8 cellular contexts compared by ENCODE assay signal in genomic region chr10:46285300-46285699, GRCh38. TPM values are rescaled to one million over a fixed set of nuclear protein-coding genes. Genes with fewer than 3 reads are reported as not detected.
DNase-seq lines count a peak whose midpoint lies in the region; ATAC-seq, FAIRE-seq and TF ChIP-seq lines count a peak whose summit lies in the region.

No MANE protein-coding gene starts in this region.

- peaks cover 13 to 22% (median 15%) of the 10 kb centered on the region in 3 donors for H3K27me3 Mint-ChIP-seq in naive B cell

- SMC1A ChIA-PET in GM12878 (lab: Charles Lee; ENCODE audit: uncharacterized antibody, unreplicated experiment) = interaction anchor here (0.6 kb wide), 1 partner anchor 283 kb away, joined by 3 read pairs; no protein-coding TSS in a partner anchor

- FAIRE-seq in GM12878 (lab: Jason Lieb, UNC) = no peak

- RAD21 ChIA-PET in GM12878 (lab: Charles Lee; ENCODE audit: unreplicated experiment) = no interaction called here

- no peak for TF ChIP-seq RAD21 in GM12878 (IDR thresholded peaks at IDR 0.05; ENCODE audit: insufficient read depth, low read depth, low read length)

- no peak for TF ChIP-seq POLR2A in GM12878 (IDR thresholded peaks at IDR 0.05; ENCODE audit: low read depth, low read length)

- peak overlapping the region; percentile 74 to 91 (median 86) for H3K4me3 Mint-ChIP-seq in naive B cell

- peaks cover 18 to 31% (median 21%) of the 10 kb centered on the region in 3 donors for H3K4me1 Mint-ChIP-seq in naive B cell

- no peak overlapping the region for H2AFZ ChIP-seq in GM12878 (ENCODE audit: control insufficient read depth, low read depth, low read length)

- H3K36me3 ChIP-seq in HAP-1 (replicated peaks) (no peaks in the 10 kb centered on the region), GM12878 (ENCODE audit: control insufficient read depth in 2 of 2, insufficient read depth in 2 of 2, low read length in 1 of 2) (no peaks in the 10 kb centered on the region)

- in situ Hi-C loops in HAP-1 (cut with MboI; ENCODE audit: low sequenced_read_pairs) = no loop called here
- in situ Hi-C loops in GM12878 (cut with MboI) = no loop called here

- H3K9me3 Mint-ChIP-seq in naive B cell = peaks cover 0 to 1% (median 0%) of the 10 kb centered on the region in 7 donors

- DNase-seq in AG10803 (ENCODE audit: low read depth) = no peak
- DNase-seq in HAP-1 (ENCODE audit: low spot score in 2 of 2) = no peak
- DNase-seq in GM12878 (ENCODE audit: low read depth, low spot score) = no peak
- DNase-seq in naive B cell = no peak
- no peak for DNase-seq in NCI-H510A (lab: John Stamatoyannopoulos, UW)
- DNase-seq in NCI-H2227 (lab: John Stamatoyannopoulos, UW; ENCODE audit: unreplicated experiment) = no peak
- no peak for DNase-seq in occipital lobe (lab: John Stamatoyannopoulos, UW)

- no peaks in the 10 kb centered on the region for H3K79me2 ChIP-seq in GM12878 (ENCODE audit: control insufficient read depth, insufficient read depth, low read length)

- no peaks in the 10 kb centered on the region for H3K27me3 ChIP-seq in HAP-1 (ENCODE audit: low read depth)
- peaks cover 0 to 9% of the 10 kb centered on the region in 2 experiments; a peak in 3 of 4 replicates for H3K27me3 ChIP-seq in GM12878 (replicated peaks in 1 of 2; ENCODE audit: control insufficient read depth in 2 of 2, insufficient read depth in 2 of 2, low read length in 1 of 2)

- H3K27ac Mint-ChIP-seq in naive B cell = peak overlapping the region in 3 of 6 donors; percentile 20 to 63 (median 51)

- no peaks in the 10 kb centered on the region for H4K20me1 ChIP-seq in GM12878 (ENCODE audit: control insufficient read depth, insufficient read depth)

- no peaks in the 10 kb centered on the region for H3K36me3 Mint-ChIP-seq in naive B cell

- CTCF ChIA-PET in GM12878 (lab: Yijun Ruan, JAX) = no interaction called here

- TF ChIP-seq CTCF in AG10803 (conservative IDR thresholded peaks at IDR 0.05; ENCODE audit: low read length) = no peak
- TF ChIP-seq CTCF in GM12878 (IDR thresholded peaks at IDR 0.05 in 2 of 3, conservative IDR thresholded peaks at IDR 0.05 in 1 of 3; ENCODE audit: control insufficient read depth in 2 of 3, extremely low read depth in 1 of 3, insufficient read depth in 1 of 3, low read depth in 3 of 3, low read length in 3 of 3) = no peak

- intact Hi-C loops in GM12878 (cut with micrococcal nuclease; ENCODE audit: unreplicated experiment) = no loop called here

- peak overlapping the region; percentile 54; the same call in 1 of the 2 replicates for H3K9ac ChIP-seq in GM12878 (ENCODE audit: control insufficient read depth, insufficient read depth, low read length)

- H3K4me1 ChIP-seq in HAP-1 (0 out of 2 replicates have a peak, but pooled peaks cover 3% of the 10 kb centered on the region), GM12878 (ENCODE audit: control insufficient read depth, insufficient read depth, low read length) (peaks cover 2% of the 10 kb centered on the region; the same call in 1 of the 2 replicates)

- no TSS peak for BruUV-seq in GM12878 (replicated peaks; lab: Mats Ljungman, UMichigan)

- H3K9me3 ChIP-seq in HAP-1 (no peaks in the 10 kb centered on the region), GM12878 (replicated peaks; ENCODE audit: control insufficient read depth, insufficient read depth, low read length) (no peaks in the 10 kb centered on the region; the same call in 2 of the 3 replicates)

- ATAC-seq in GM12878 = peak; percentile 10
- no peak for ATAC-seq in naive B cell (ENCODE audit: low read depth in 2 of 2)
- ATAC-seq in GM21825 (IDR thresholded peaks at IDR 0.05; ENCODE audit: unreplicated experiment) = no peak

- WGBS in GM12878 (ENCODE audit: insufficient coverage, insufficient replicate concordance, low lambda C conversion rate, missing lambda C conversion rate) = 3% methylated on average over 3 of the region's 3 CpGs

- no peak overlapping the region for H3K27ac ChIP-seq in GM12878 (ENCODE audit: control insufficient read depth, insufficient read depth)

- H3K4me2 ChIP-seq in GM12878 (ENCODE audit: control insufficient read depth, insufficient read depth) = peak overlapping the region; percentile 91

- no peak for TF ChIP-seq EP300 in GM12878 (IDR thresholded peaks at IDR 0.05; ENCODE audit: borderline replicate concordance in 1 of 2, control insufficient read depth in 1 of 2, low read depth in 2 of 2, low read length in 2 of 2)

- peak overlapping the region; percentile 64 for H3K4me3 ChIP-seq in AG10803 (ENCODE audit: low read length)
- H3K4me3 ChIP-seq in HAP-1 = peak overlapping the region; percentile 37
- peak overlapping the region; percentile 61 for H3K4me3 ChIP-seq in GM12878

- POLR2A ChIA-PET in GM12878 (lab: Charles Lee) = no interaction called here

TF ChIP-seq in GM12878, 131 proteins besides CTCF, POLR2A, EP300 and RAD21:
- TF ChIP-seq RCOR1 (conservative IDR thresholded peaks at IDR 0.05; ENCODE audit: low read depth, low read length) (no peak), FOS (IDR thresholded peaks at IDR 0.05; ENCODE audit: borderline replicate concordance, extremely low read depth, insufficient read length) (no peak), CHD2 (IDR thresholded peaks at IDR 0.05; ENCODE audit: borderline replicate concordance, low read depth, low read length) (no peak), CREB1 (IDR thresholded peaks at IDR 0.05; ENCODE audit: low read depth) (no peak), SUPT20H (IDR thresholded peaks at IDR 0.05; ENCODE audit: borderline replicate concordance, control insufficient read depth, low read depth, low read length) (no peak), SMAD5 (IDR thresholded peaks at IDR 0.05; ENCODE audit: low read depth) (no peak), JUNB (IDR thresholded peaks at IDR 0.05) (peak; percentile 49), SREBF1 (IDR thresholded peaks at IDR 0.05; ENCODE audit: low read length) (no peak), RUNX3 (IDR thresholded peaks at IDR 0.05; ENCODE audit: low read length) (peak; percentile 50; the same call in 1 of the 2 replicates)
- TF ChIP-seq, protein P1, sequence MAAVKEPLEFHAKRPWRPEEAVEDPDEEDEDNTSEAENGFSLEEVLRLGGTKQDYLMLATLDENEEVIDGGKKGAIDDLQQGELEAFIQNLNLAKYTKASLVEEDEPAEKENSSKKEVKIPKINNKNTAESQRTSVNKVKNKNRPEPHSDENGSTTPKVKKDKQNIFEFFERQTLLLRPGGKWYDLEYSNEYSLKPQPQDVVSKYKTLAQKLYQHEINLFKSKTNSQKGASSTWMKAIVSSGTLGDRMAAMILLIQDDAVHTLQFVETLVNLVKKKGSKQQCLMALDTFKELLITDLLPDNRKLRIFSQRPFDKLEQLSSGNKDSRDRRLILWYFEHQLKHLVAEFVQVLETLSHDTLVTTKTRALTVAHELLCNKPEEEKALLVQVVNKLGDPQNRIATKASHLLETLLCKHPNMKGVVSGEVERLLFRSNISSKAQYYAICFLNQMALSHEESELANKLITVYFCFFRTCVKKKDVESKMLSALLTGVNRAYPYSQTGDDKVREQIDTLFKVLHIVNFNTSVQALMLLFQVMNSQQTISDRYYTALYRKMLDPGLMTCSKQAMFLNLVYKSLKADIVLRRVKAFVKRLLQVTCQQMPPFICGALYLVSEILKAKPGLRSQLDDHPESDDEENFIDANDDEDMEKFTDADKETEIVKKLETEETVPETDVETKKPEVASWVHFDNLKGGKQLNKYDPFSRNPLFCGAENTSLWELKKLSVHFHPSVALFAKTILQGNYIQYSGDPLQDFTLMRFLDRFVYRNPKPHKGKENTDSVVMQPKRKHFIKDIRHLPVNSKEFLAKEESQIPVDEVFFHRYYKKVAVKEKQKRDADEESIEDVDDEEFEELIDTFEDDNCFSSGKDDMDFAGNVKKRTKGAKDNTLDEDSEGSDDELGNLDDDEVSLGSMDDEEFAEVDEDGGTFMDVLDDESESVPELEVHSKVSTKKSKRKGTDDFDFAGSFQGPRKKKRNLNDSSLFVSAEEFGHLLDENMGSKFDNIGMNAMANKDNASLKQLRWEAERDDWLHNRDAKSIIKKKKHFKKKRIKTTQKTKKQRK (IDR thresholded peaks at IDR 0.05; ENCODE audit: low read depth, low read length) = no peak

RNA-seq across cellular contexts. Expression of gene ANTXRL, which starts 1.5 kb away (rescaled TPM):
- total RNA-seq in GM12878 (2013; cell fraction: nucleolus; rRNA removed) = not detected in 2 replicates
- total RNA-seq in GM12878 (2014; rRNA removed) = not detected in 2 replicates
- total RNA-seq in GM12878 (2014; rRNA removed; fragmentation: Illumina TruSeq; extraction: Trizol) = not detected in 2 replicates
- not detected in 2 replicates for total RNA-seq in GM12878 (2021)
- polyA plus RNA-seq in GM12878 (2011; ENCODE audit: low read depth) = not detected
- polyA plus RNA-seq in GM12878 (2011; rRNA removed) = not detected in 2 replicates
- polyA plus RNA-seq in GM12878 (2011; cell fraction: cytosol; rRNA removed) = not detected in 2 replicates
- polyA plus RNA-seq in GM12878 (2011; cell fraction: nucleus; rRNA removed) = 0.13 TPM in 1 of 2 replicates, not detected in the other
- not detected in 2 replicates for polyA plus RNA-seq in GM12878 (2012)
- not detected in 2 replicates for polyA plus RNA-seq in GM12878 (2014; fragmentation: Illumina TruSeq; extraction: Trizol)
- polyA plus RNA-seq in GM12878 (2014; fragmentation: Nextera tagmentation; extraction: Ambion mirVana) = not detected
- not detected in 2 replicates for polyA plus RNA-seq in GM12878 (2014; rRNA removed)
- not detected for polyA plus RNA-seq in GM12878 (2016; fragmentation: Nextera tagmentation; extraction: Ambion mirVana)
- polyA minus RNA-seq in GM12878 (2011; rRNA and poly(A)+ RNA removed) = not detected in 2 replicates
- not detected in 2 replicates for polyA minus RNA-seq in GM12878 (2011; cell fraction: cytosol; rRNA and poly(A)+ RNA removed)
- not detected in 2 replicates for polyA minus RNA-seq in GM12878 (2011; cell fraction: nucleus; rRNA and poly(A)+ RNA removed)
- not detected for polyA plus RNA-seq in naive B cell (ENCODE audit: low read depth in 6 of 6)
- not detected for total RNA-seq in occipital lobe
